Comparison of ENCODE assay signal across 1 cellular context in the genomic region with DNA sequence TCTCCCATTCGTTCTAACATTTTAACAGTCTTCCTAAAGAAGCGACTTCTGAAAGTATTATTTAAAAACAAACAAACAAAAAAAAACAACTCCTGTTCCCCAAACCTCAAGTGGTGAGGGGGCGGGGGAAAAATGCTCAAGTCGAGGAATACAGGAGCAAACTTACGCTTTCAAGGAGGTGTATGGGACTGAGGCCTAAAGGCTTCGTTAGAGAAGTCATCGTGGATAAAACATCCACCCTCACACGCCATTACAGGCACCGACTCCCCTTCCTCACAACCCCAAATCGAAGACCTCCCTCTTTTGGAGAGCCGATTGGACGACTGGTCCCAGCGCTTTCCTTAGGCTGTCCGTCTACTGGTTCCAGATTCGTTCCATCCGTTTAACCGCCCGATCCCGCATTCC.
TF ChIP-seq lines count a peak whose summit lies in the region.

No MANE protein-coding gene starts in this region.

TF ChIP-seq in HepG2, 621 proteins besides CTCF, POLR2A, EP300 and RAD21 (continued from another document):
- TF ChIP-seq, protein P1, sequence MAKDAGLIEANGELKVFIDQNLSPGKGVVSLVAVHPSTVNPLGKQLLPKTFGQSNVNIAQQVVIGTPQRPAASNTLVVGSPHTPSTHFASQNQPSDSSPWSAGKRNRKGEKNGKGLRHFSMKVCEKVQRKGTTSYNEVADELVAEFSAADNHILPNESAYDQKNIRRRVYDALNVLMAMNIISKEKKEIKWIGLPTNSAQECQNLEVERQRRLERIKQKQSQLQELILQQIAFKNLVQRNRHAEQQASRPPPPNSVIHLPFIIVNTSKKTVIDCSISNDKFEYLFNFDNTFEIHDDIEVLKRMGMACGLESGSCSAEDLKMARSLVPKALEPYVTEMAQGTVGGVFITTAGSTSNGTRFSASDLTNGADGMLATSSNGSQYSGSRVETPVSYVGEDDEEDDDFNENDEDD (CRISPR knock-in tag; IDR thresholded peaks at IDR 0.05; ENCODE audit: borderline replicate concordance): peak; percentile 29; the same call in 1 of the 2 replicates
- TF ChIP-seq ZNF766 (CRISPR knock-in tag; IDR thresholded peaks at IDR 0.05; ENCODE audit: borderline replicate concordance): no peak
- TF ChIP-seq, protein P2, sequence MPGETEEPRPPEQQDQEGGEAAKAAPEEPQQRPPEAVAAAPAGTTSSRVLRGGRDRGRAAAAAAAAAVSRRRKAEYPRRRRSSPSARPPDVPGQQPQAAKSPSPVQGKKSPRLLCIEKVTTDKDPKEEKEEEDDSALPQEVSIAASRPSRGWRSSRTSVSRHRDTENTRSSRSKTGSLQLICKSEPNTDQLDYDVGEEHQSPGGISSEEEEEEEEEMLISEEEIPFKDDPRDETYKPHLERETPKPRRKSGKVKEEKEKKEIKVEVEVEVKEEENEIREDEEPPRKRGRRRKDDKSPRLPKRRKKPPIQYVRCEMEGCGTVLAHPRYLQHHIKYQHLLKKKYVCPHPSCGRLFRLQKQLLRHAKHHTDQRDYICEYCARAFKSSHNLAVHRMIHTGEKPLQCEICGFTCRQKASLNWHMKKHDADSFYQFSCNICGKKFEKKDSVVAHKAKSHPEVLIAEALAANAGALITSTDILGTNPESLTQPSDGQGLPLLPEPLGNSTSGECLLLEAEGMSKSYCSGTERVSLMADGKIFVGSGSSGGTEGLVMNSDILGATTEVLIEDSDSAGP (CRISPR knock-in tag; IDR thresholded peaks at IDR 0.05; ENCODE audit: borderline replicate concordance): no peak
- TF ChIP-seq RBM39 (IDR thresholded peaks at IDR 0.05; ENCODE audit: low read depth, low read length, poor library complexity, severe bottlenecking): no peak
- no peak for TF ChIP-seq ZKSCAN5 (CRISPR knock-in tag; IDR thresholded peaks at IDR 0.05)
- no peak for TF ChIP-seq NFIC (IDR thresholded peaks at IDR 0.05; ENCODE audit: low read length)
- TF ChIP-seq ZNF878 (CRISPR knock-in tag; IDR thresholded peaks at IDR 0.05): 0 out of 2 replicates have a peak, but pooled peaks have one; percentile 38
- no peak for TF ChIP-seq SP4 (CRISPR knock-in tag; IDR thresholded peaks at IDR 0.05)
- TF ChIP-seq ARNT2 (CRISPR knock-in tag; IDR thresholded peaks at IDR 0.05; ENCODE audit: low read depth): no peak
- TF ChIP-seq, protein P3, sequence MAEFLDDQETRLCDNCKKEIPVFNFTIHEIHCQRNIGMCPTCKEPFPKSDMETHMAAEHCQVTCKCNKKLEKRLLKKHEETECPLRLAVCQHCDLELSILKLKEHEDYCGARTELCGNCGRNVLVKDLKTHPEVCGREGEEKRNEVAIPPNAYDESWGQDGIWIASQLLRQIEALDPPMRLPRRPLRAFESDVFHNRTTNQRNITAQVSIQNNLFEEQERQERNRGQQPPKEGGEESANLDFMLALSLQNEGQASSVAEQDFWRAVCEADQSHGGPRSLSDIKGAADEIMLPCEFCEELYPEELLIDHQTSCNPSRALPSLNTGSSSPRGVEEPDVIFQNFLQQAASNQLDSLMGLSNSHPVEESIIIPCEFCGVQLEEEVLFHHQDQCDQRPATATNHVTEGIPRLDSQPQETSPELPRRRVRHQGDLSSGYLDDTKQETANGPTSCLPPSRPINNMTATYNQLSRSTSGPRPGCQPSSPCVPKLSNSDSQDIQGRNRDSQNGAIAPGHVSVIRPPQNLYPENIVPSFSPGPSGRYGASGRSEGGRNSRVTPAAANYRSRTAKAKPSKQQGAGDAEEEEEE (CRISPR knock-in tag; IDR thresholded peaks at IDR 0.05; ENCODE audit: borderline replicate concordance): peak; percentile 44; the same call in 1 of the 2 replicates
- TF ChIP-seq ASH2L (IDR thresholded peaks at IDR 0.05; ENCODE audit: insufficient read length, low read depth, low read length): peak; percentile 28
- TF ChIP-seq ZNF749 (CRISPR knock-in tag; IDR thresholded peaks at IDR 0.05; ENCODE audit: borderline replicate concordance): no peak
- TF ChIP-seq, protein P4, sequence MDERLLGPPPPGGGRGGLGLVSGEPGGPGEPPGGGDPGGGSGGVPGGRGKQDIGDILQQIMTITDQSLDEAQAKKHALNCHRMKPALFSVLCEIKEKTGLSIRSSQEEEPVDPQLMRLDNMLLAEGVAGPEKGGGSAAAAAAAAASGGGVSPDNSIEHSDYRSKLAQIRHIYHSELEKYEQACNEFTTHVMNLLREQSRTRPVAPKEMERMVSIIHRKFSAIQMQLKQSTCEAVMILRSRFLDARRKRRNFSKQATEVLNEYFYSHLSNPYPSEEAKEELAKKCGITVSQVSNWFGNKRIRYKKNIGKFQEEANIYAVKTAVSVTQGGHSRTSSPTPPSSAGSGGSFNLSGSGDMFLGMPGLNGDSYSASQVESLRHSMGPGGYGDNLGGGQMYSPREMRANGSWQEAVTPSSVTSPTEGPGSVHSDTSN (CRISPR knock-in tag; IDR thresholded peaks at IDR 0.05): no peak
- TF ChIP-seq ZNF274 (CRISPR knock-in tag; IDR thresholded peaks at IDR 0.05): no peak
- TF ChIP-seq FIP1L1 (IDR thresholded peaks at IDR 0.05; ENCODE audit: borderline replicate concordance, insufficient read depth, low read depth, low read length): 0 out of 2 replicates have a peak, but pooled peaks have one; percentile 8
- TF ChIP-seq ZNF550 (CRISPR knock-in tag; IDR thresholded peaks at IDR 0.05; ENCODE audit: borderline replicate concordance): no peak
- no peak for TF ChIP-seq HES4 (CRISPR knock-in tag; IDR thresholded peaks at IDR 0.05; ENCODE audit: borderline replicate concordance)
- no peak for TF ChIP-seq HMG20A (CRISPR knock-in tag; IDR thresholded peaks at IDR 0.05; ENCODE audit: borderline replicate concordance)
- TF ChIP-seq SIX1 (CRISPR knock-in tag; IDR thresholded peaks at IDR 0.05; ENCODE audit: borderline replicate concordance): no peak
- TF ChIP-seq, protein P5, sequence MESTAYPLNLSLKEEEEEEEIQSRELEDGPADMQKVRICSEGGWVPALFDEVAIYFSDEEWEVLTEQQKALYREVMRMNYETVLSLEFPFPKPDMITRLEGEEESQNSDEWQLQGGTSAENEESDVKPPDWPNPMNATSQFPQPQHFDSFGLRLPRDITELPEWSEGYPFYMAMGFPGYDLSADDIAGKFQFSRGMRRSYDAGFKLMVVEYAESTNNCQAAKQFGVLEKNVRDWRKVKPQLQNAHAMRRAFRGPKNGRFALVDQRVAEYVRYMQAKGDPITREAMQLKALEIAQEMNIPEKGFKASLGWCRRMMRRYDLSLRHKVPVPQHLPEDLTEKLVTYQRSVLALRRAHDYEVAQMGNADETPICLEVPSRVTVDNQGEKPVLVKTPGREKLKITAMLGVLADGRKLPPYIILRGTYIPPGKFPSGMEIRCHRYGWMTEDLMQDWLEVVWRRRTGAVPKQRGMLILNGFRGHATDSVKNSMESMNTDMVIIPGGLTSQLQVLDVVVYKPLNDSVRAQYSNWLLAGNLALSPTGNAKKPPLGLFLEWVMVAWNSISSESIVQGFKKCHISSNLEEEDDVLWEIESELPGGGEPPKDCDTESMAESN (CRISPR knock-in tag; conservative IDR thresholded peaks at IDR 0.05): no peak; the same call in 1 of the 2 replicates
- TF ChIP-seq ZNF614 (CRISPR knock-in tag; IDR thresholded peaks at IDR 0.05; ENCODE audit: borderline replicate concordance): 0 out of 2 replicates have a peak, but pooled peaks have one; percentile 7
